In genomic region chr14:60134702-60135101, GRCh38 we compare ENCODE assay signal across 23 cellular contexts.
"Had no signal": no experiment of that assay in that cellular context is flagged by ENCODE, and none has a peak within 500 bp of the region (broad histone marks: within the 10 kb centered on the region; RNA-seq: fewer than 3 reads in every experiment).

No MANE protein-coding gene starts in this region.

- H3K9me3 ChIP-seq: SJCRH30 had no signal

- ATAC-seq: Panc1, Right ventricle myocardium inferior, SK-N-SH treated with all-trans-retinoic acid at 6 μM for 48 hours had no signal

- H3K9me3 Mint-ChIP-seq: IgD-negative memory B cell had no signal

- H3K27ac Mint-ChIP-seq: IgD-negative memory B cell had no signal

- H3K4me3 Mint-ChIP-seq: IgD-negative memory B cell had no signal

- H3K4me3 ChIP-seq: SJCRH30 had no signal

- H3K27ac ChIP-seq: HL-60, SJCRH30 had no signal

- H3K4me1 ChIP-seq: SJCRH30 had no signal

- DNase-seq: KBM-7, MV-4-11, NCI-H1048, NCI-H1105, NCI-H1417, NCI-H1436 treated with DMSO at 0.1 percent for 48 hours, NCI-H1694, NCI-H1930, NCI-H2081, NCI-H2107, NCI-H2227 treated with DMSO at 0.1 percent for 48 hours, NCI-H446, NCI-H510A, NCI-H524 treated with DMSO at 0.1 percent for 48 hours, NCI-H69, NCI-H774, SHP77 treated with DMSO at 0.1 percent for 48 hours, SJCRH30 had no signal
